Comparison of ENCODE assay signal across 19 cellular contexts in the genomic region with DNA sequence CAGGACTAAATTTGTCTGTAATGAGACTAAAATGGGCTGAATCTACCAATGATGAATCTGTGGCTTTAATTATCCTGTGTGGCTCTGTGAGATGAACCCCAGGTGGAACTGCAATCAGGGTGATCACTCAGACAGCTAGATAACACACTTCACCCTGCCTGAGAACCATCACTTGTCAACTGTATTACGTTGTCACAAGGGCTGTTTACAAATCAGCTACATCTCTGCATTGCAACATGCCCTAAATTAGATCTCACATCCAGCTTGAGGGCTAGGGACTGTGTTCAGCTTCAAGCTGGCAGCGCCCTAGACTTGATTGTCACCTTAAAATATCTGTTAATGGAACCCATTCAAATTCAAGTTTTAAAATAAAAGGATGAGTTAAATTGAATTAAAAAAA.
DNase-seq lines count a peak whose midpoint lies in the region; ATAC-seq, FAIRE-seq and TF ChIP-seq lines count a peak whose summit lies in the region.
"Had no signal": no experiment of that assay in that cellular context is flagged by ENCODE, and none has a peak within 500 bp of the region (broad histone marks: within the 10 kb centered on the region; RNA-seq: fewer than 3 reads in every experiment).

No MANE protein-coding gene starts in this region.

- H3K4me3 Mint-ChIP-seq in CD4-positive, alpha-beta T cell: peak overlapping the region; percentile 55
- H3K4me3 Mint-ChIP-seq in T-helper 2 cell treated with Interferon-gamma antibody and Interleukin-4, amounts not matched to agents 5 μg/mL and 100 μg/mL, for 36 hours: no peak overlapping the region
- H3K4me3 Mint-ChIP-seq: B cell had no signal

- peaks cover 15% of the 10 kb centered on the region for H3K36me3 Mint-ChIP-seq in CD4-positive, alpha-beta T cell (ENCODE audit: low read depth)
- H3K36me3 Mint-ChIP-seq in T-helper 2 cell treated with Interferon-gamma antibody and Interleukin-4, amounts not matched to agents 5 μg/mL and 100 μg/mL, for 36 hours (ENCODE audit: low read depth): peaks cover 21% of the 10 kb centered on the region

- no peaks in the 10 kb centered on the region for H3K27me3 ChIP-seq in CD4-positive, alpha-beta T cell (ENCODE audit: control insufficient read depth, insufficient read depth, low read length)
- no peaks in the 10 kb centered on the region for H3K27me3 ChIP-seq in right lobe of liver

- TF ChIP-seq CTCF in CD4-positive, alpha-beta T cell (IDR thresholded peaks at IDR 0.05): no peak
- no peak for TF ChIP-seq CTCF in right lobe of liver (IDR thresholded peaks at IDR 0.05)

- peak; percentile 54 for ATAC-seq in CD4-positive, alpha-beta T cell (ENCODE audit: poor library complexity)
- peak; percentile 37 to 67 (median 54) for ATAC-seq in right lobe of liver
- no peak for ATAC-seq in GM19463 (IDR thresholded peaks at IDR 0.05; ENCODE audit: unreplicated experiment)

- DNase-seq in CD4-positive, alpha-beta T cell: no peak
- no peak for DNase-seq in GM18507 (ENCODE audit: extremely low spot score, insufficient read length, low read depth)
- DNase-seq in T-helper 2 cell treated with Interferon-gamma antibody and Interleukin-4, amounts not matched to agents 5 μg/mL and 100 μg/mL, for 36 hours (ENCODE audit: low spot score): no peak
- DNase-seq in right lobe of liver: no peak
- DNase-seq in NCI-H1417 treated with DMSO at 0.1 percent for 48 hours (lab: John Stamatoyannopoulos, UW): no peak
- no peak for DNase-seq in DMS114 treated with DMSO at 0.1 percent for 48 hours (lab: John Stamatoyannopoulos, UW; ENCODE audit: unreplicated experiment)
- DNase-seq in stimulated activated CD8-positive, alpha-beta memory T cell treated with anti-CD3 and anti-CD28 coated beads, Interleukin-4, amount 100 ng/mL, for 48 hours: no peak
- DNase-seq: activated CD4-positive, alpha-beta T cell treated with anti-CD3 and anti-CD28 coated beads, Interleukin-2, amount 50 U/mL, for 1 hour; activated T-cell treated with anti-CD3 and anti-CD28 coated beads, Interleukin-2, amount 50 U/mL, for 1 hour; amniotic stem cell; cerebellar nuclear complex; DMS79; NK-92 treated with Interleukin-12 subunit alpha and Interleukin-12 subunit beta, amount 100 ng/mL, for 24 hours; retina; Right ventricle myocardium superior had no signal

- TF ChIP-seq POLR2A in right lobe of liver (IDR thresholded peaks at IDR 0.05): no peak

- no peaks in the 10 kb centered on the region for H3K4me1 ChIP-seq in right lobe of liver

- H3K4me3 ChIP-seq in right lobe of liver: no peak overlapping the region
- H3K4me3 ChIP-seq: thoracic aorta had no signal

- POLR2A ChIA-PET in CD4-positive, alpha-beta T cell (lab: Charles Lee): interaction anchor here (0.6 to 2.5 kb wide), 7 partner anchors 10 to 66 kb away, joined by 3 to 14 read pairs (median 4); no protein-coding TSS in a partner anchor

- no peak overlapping the region for H3K27ac ChIP-seq in CD4-positive, alpha-beta T cell (ENCODE audit: low read depth, low read length)
- H3K27ac ChIP-seq in right lobe of liver: no peak overlapping the region
- H3K27ac ChIP-seq: thoracic aorta had no signal

- H3K27ac Mint-ChIP-seq in CD4-positive, alpha-beta T cell: peak overlapping the region; percentile 83
- peak overlapping the region; percentile 12 for H3K27ac Mint-ChIP-seq in T-helper 2 cell treated with Interferon-gamma antibody and Interleukin-4, amounts not matched to agents 5 μg/mL and 100 μg/mL, for 36 hours
- H3K27ac Mint-ChIP-seq: B cell had no signal

- peak; percentile 49 for FAIRE-seq in GM18507 (lab: Jason Lieb, UNC)
- FAIRE-seq: endometrium had no signal

- no peaks in the 10 kb centered on the region for H3K36me3 ChIP-seq in right lobe of liver
- H3K36me3 ChIP-seq: thoracic aorta had no signal

- H3K4me1 Mint-ChIP-seq in CD4-positive, alpha-beta T cell (ENCODE audit: low read depth): peaks cover 64% of the 10 kb centered on the region
- peaks cover 50% of the 10 kb centered on the region for H3K4me1 Mint-ChIP-seq in T-helper 2 cell treated with Interferon-gamma antibody and Interleukin-4, amounts not matched to agents 5 μg/mL and 100 μg/mL, for 36 hours (ENCODE audit: low read depth)

- 21% methylated on average over 2 of the region's 2 CpGs for WGBS in right lobe of liver (ENCODE audit: insufficient coverage, low coverage, low lambda C conversion rate, missing lambda C conversion rate)

- no peaks in the 10 kb centered on the region for H3K27me3 Mint-ChIP-seq in CD4-positive, alpha-beta T cell
- H3K27me3 Mint-ChIP-seq in T-helper 2 cell treated with Interferon-gamma antibody and Interleukin-4, amounts not matched to agents 5 μg/mL and 100 μg/mL, for 36 hours (ENCODE audit: low read depth): no peaks in the 10 kb centered on the region
- H3K27me3 Mint-ChIP-seq: B cell had no signal

- CTCF ChIA-PET in CD4-positive, alpha-beta T cell (lab: Charles Lee): no interaction called here

- no peaks in the 10 kb centered on the region for H3K9me3 Mint-ChIP-seq in CD4-positive, alpha-beta T cell
- peaks cover 7% of the 10 kb centered on the region for H3K9me3 Mint-ChIP-seq in T-helper 2 cell treated with Interferon-gamma antibody and Interleukin-4, amounts not matched to agents 5 μg/mL and 100 μg/mL, for 36 hours

- intact Hi-C loops in CD4-positive, alpha-beta T cell (cut with DNase I, micrococcal nuclease): no loop called here
- intact Hi-C loops in right lobe of liver (cut with DNase I): no loop called here

- H3K9me3 ChIP-seq in CD4-positive, alpha-beta T cell (ENCODE audit: control insufficient read depth, low read length): no peaks in the 10 kb centered on the region
- H3K9me3 ChIP-seq in right lobe of liver: no peaks in the 10 kb centered on the region
- H3K9me3 ChIP-seq: thoracic aorta had no signal
